ENCODE assay signal across 9 cellular contexts in the genomic region with DNA sequence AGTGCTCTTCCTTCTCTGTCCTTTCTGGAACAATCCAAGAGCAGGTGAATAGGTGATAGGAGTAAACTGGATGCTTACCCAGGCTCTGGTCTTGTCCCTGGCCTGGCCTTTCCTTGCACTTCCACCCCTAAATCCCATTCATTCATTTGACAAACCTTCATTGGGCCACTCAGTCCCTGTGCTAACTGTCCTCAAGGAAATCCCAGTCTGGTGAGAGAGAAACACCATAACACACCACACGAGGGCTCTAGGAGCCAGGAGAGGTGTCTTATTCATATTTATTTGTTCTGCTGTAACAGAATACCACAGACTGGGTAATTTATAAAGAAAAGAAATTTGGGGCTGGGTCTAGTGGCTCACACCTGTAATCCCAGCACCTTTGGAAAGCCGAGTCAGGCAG. TPM values are rescaled to one million over a fixed set of nuclear protein-coding genes. Genes with fewer than 3 reads are reported as not detected.
DNase-seq lines count a peak whose midpoint lies in the region; ATAC-seq and TF ChIP-seq lines count a peak whose summit lies in the region.
"Had no signal": no experiment of that assay in that cellular context is flagged by ENCODE, and none has a peak within 500 bp of the region (broad histone marks: within the 10 kb centered on the region; RNA-seq: fewer than 3 reads in every experiment).

No MANE protein-coding gene starts in this region.

- H4K20me1 ChIP-seq in OCI-LY1 (ENCODE audit: insufficient read depth, low read length), result no peaks in the 10 kb centered on the region

- H3K4me1 ChIP-seq in OCI-LY1 (ENCODE audit: insufficient read depth, low read length, severe bottlenecking), result peaks cover 15% of the 10 kb centered on the region
- H3K4me1 ChIP-seq in thyroid gland, result peaks cover 7 to 24% of the 10 kb centered on the region in 2 donors

- H3K36me3 ChIP-seq in OCI-LY1 (ENCODE audit: insufficient read depth, low read length) (no peaks in the 10 kb centered on the region), thyroid gland (no peaks in the 10 kb centered on the region)

- TF ChIP-seq CTCF in 22Rv1 (IDR thresholded peaks at IDR 0.05) (peak; percentile 35), GM12864 (IDR thresholded peaks at IDR 0.05; ENCODE audit: low read depth, low read length, missing control alignments) (peak; percentile 25), OCI-LY1 (IDR thresholded peaks at IDR 0.05; ENCODE audit: low read length) (peak; percentile 37), thyroid gland (IDR thresholded peaks at IDR 0.05) (peak in 3 of 6 experiments; percentile 5 to 10 (median 9))

- H3K79me2 ChIP-seq in OCI-LY1 (ENCODE audit: insufficient read depth, low read length), result no peaks in the 10 kb centered on the region

- H3K4me3 ChIP-seq in GM12864 (ENCODE audit: low read depth, low read length) (no peak overlapping the region), OCI-LY1 (ENCODE audit: low read depth, low read length, poor library complexity, severe bottlenecking) (no peak overlapping the region), thyroid gland (replicated peaks in 1 of 3) (no peak overlapping the region)

- H3K9me3 ChIP-seq in OCI-LY1 (ENCODE audit: low read length), result no peaks in the 10 kb centered on the region
- H3K9me3 ChIP-seq in thyroid gland, result no peaks in the 10 kb centered on the region

- intact Hi-C loops in thyroid gland (cut with DNase I), result no loop called here

- no peaks in the 10 kb centered on the region for H3K27me3 ChIP-seq in OCI-LY1 (ENCODE audit: insufficient read depth, low read length)
- no peaks in the 10 kb centered on the region for H3K27me3 ChIP-seq in thyroid gland

- no peak for TF ChIP-seq POLR2A in thyroid gland (IDR thresholded peaks at IDR 0.05)

- no peaks in the 10 kb centered on the region for H3F3A ChIP-seq in OCI-LY1 (ENCODE audit: insufficient read depth, low read length)

- no peak overlapping the region for H2AFZ ChIP-seq in OCI-LY1 (ENCODE audit: low read length)

- H3K4me2 ChIP-seq in OCI-LY1 (ENCODE audit: low read length), result no peak overlapping the region

- WGBS in thyroid gland, 2 donors, result 48 to 66% methylated on average over 2 of the region's 2 CpGs

- no peak overlapping the region for H3K9ac ChIP-seq in OCI-LY1 (ENCODE audit: low read length)

- no peaks in the 10 kb centered on the region for H3K9me2 ChIP-seq in OCI-LY1 (ENCODE audit: low read depth, low read length)

- no peak for DNase-seq in GM12864 (ENCODE audit: low read depth)
- DNase-seq in fibroblast of peridontal ligament (ENCODE audit: extremely low read depth), result peak; percentile 29
- DNase-seq in D341Med (ENCODE audit: low spot score), result no peak
- no peak for DNase-seq in thyroid gland

- ATAC-seq in GM19351 (IDR thresholded peaks at IDR 0.05; ENCODE audit: unreplicated experiment), result no peak
- no peak for ATAC-seq in HG02759 (IDR thresholded peaks at IDR 0.05; ENCODE audit: unreplicated experiment)

- H3K27ac ChIP-seq in 22Rv1, result no peak overlapping the region
- H3K27ac ChIP-seq in OCI-LY1 (ENCODE audit: low read depth, low read length, poor library complexity, severe bottlenecking), result no peak overlapping the region
- peak overlapping the region in 1 of 3 donors; percentile 65 for H3K27ac ChIP-seq in thyroid gland

RNA-seq across cellular contexts. Expression of a gene that starts 22.8 kb away (rescaled TPM):
- total RNA-seq in thyroid gland, result 10 to 100 TPM in 2 of 4 donors, 1 to 10 TPM in 2; 3.6 to 16.8 (median 9.9) TPM

RNA-seq across cellular contexts. Expression of a gene that starts 30.0 kb away (rescaled TPM):
- total RNA-seq in thyroid gland, result 1 to 10 TPM in 1 of 4 donors, under 1 TPM in 3; 0.40 to 2.5 (median 0.57) TPM

RNA-seq across cellular contexts. Expression of a gene that starts 36.7 kb away (rescaled TPM):
- total RNA-seq in thyroid gland, result not detected
- total RNA-seq: H1 had no signal
